Comparison of ENCODE assay signal across 2 cellular contexts in the genomic region with DNA sequence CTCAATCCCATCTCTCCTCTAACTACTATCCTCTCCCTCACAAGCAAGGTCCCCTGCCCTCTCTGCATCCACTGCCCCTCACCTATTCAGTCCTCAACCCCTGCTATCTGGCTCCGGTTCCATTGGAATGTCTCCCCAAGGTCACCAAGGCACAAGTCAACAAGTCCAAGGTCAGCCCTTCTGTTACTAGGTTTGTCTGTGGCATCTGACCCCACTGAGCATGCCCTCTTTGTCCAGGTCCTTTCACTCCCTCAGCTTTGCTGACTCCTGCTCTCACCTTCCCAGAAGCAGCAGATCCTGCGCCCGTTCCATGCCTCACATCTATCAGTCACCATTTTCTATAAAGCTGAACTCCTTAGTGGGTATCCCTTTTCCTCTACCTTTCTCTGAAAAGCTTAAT.
TF ChIP-seq lines count a peak whose summit lies in the region.

No MANE protein-coding gene starts in this region.

TF ChIP-seq in WTC11, 78 proteins besides CTCF, POLR2A, EP300 and RAD21:
- peak; percentile 8; the same call in 1 of the 2 replicates for TF ChIP-seq GABPB1 (CRISPR knock-in tag; IDR thresholded peaks at IDR 0.05)
- TF ChIP-seq RORB (CRISPR knock-in tag; IDR thresholded peaks at IDR 0.05) = no peak
- TF ChIP-seq ZNF121 (CRISPR knock-in tag; IDR thresholded peaks at IDR 0.05) = no peak

TF ChIP-seq in HepG2, 621 proteins besides CTCF, POLR2A, EP300 and RAD21 (continues in another document):
- TF ChIP-seq ZNF83 (CRISPR knock-in tag; IDR thresholded peaks at IDR 0.05; ENCODE audit: borderline replicate concordance) = no peak
- no peak for TF ChIP-seq REL (CRISPR knock-in tag; conservative IDR thresholded peaks at IDR 0.05)
- TF ChIP-seq ZNF543 (CRISPR knock-in tag; IDR thresholded peaks at IDR 0.05) = peak; percentile 39; the same call in 1 of the 2 replicates
- TF ChIP-seq ZNF75D (CRISPR knock-in tag; IDR thresholded peaks at IDR 0.05; ENCODE audit: borderline replicate concordance) = no peak
- no peak for TF ChIP-seq GABPA (IDR thresholded peaks at IDR 0.05; ENCODE audit: low read depth, low read length)
- peak; percentile 25; the same call in 1 of the 2 replicates for TF ChIP-seq GABPA (CRISPR knock-in tag; IDR thresholded peaks at IDR 0.05; ENCODE audit: low read depth)
- peak; percentile 85 for TF ChIP-seq MED1 (CRISPR knock-in tag; IDR thresholded peaks at IDR 0.05)
- TF ChIP-seq ZBTB7A (CRISPR knock-in tag; IDR thresholded peaks at IDR 0.05) = peak; percentile 64; the same call in 1 of the 2 replicates
- peak; percentile 82; the same call in 1 of the 2 replicates for TF ChIP-seq NR2C2 (CRISPR knock-in tag; IDR thresholded peaks at IDR 0.05; ENCODE audit: borderline replicate concordance)
- peak; percentile 53 for TF ChIP-seq ERF (CRISPR knock-in tag; IDR thresholded peaks at IDR 0.05)
- peak; percentile 39; the same call in 1 of the 2 replicates for TF ChIP-seq FOXK1 (CRISPR knock-in tag; IDR thresholded peaks at IDR 0.05; ENCODE audit: borderline replicate concordance, low read depth)
- no peak for TF ChIP-seq NONO (IDR thresholded peaks at IDR 0.05)
- peak; percentile 69; the same call in 1 of the 2 replicates for TF ChIP-seq NONO (CRISPR knock-in tag; conservative IDR thresholded peaks at IDR 0.05)
- TF ChIP-seq WIZ (CRISPR knock-in tag; IDR thresholded peaks at IDR 0.05) = no peak
- TF ChIP-seq KDM6A (CRISPR knock-in tag; IDR thresholded peaks at IDR 0.05; ENCODE audit: low read depth) = peak; percentile 72; the same call in 1 of the 2 replicates
- no peak for TF ChIP-seq ZNF34 (CRISPR knock-in tag; IDR thresholded peaks at IDR 0.05; ENCODE audit: borderline replicate concordance)
- TF ChIP-seq SMAD3 (CRISPR knock-in tag; IDR thresholded peaks at IDR 0.05) = peak; percentile 45; the same call in 1 of the 2 replicates
- no peak for TF ChIP-seq ZNF232 (CRISPR knock-in tag; IDR thresholded peaks at IDR 0.05; ENCODE audit: borderline replicate concordance)
- TF ChIP-seq IRF9 (CRISPR knock-in tag; IDR thresholded peaks at IDR 0.05; ENCODE audit: borderline replicate concordance) = 0 out of 2 replicates have a peak, but pooled peaks have one; percentile 29
- no peak for TF ChIP-seq HHEX (CRISPR knock-in tag; IDR thresholded peaks at IDR 0.05)
- TF ChIP-seq YEATS4 (CRISPR knock-in tag; IDR thresholded peaks at IDR 0.05; ENCODE audit: borderline replicate concordance) = no peak
- no peak for TF ChIP-seq NFKB2 (CRISPR knock-in tag; IDR thresholded peaks at IDR 0.05; ENCODE audit: borderline replicate concordance)
- no peak for TF ChIP-seq HNRNPUL1 (IDR thresholded peaks at IDR 0.05; ENCODE audit: low read depth, low read length)
- peak; percentile 65 for TF ChIP-seq THAP11 (CRISPR knock-in tag; IDR thresholded peaks at IDR 0.05)
- TF ChIP-seq ZNF616 (CRISPR knock-in tag; IDR thresholded peaks at IDR 0.05; ENCODE audit: low read depth) = no peak
- peak; percentile 82 for TF ChIP-seq TBX2 (CRISPR knock-in tag; IDR thresholded peaks at IDR 0.05; ENCODE audit: borderline replicate concordance)
- peak; percentile 93 for TF ChIP-seq NCOA2 (CRISPR knock-in tag; IDR thresholded peaks at IDR 0.05)
- no peak for TF ChIP-seq ETV6 (CRISPR knock-in tag; conservative IDR thresholded peaks at IDR 0.05)
- TF ChIP-seq PRPF4 (IDR thresholded peaks at IDR 0.05; ENCODE audit: low read depth, low read length, poor library complexity, severe bottlenecking) = no peak
- no peak for TF ChIP-seq ATAD3A (CRISPR knock-in tag; IDR thresholded peaks at IDR 0.05)
- no peak for TF ChIP-seq RNF2 (conservative IDR thresholded peaks at IDR 0.05; ENCODE audit: low read depth)
- no peak; the same call in 1 of the 2 replicates for TF ChIP-seq SMAD9 (CRISPR knock-in tag; IDR thresholded peaks at IDR 0.05)
- TF ChIP-seq ZSCAN29 (CRISPR knock-in tag; conservative IDR thresholded peaks at IDR 0.05) = peak; percentile 80; the same call in 1 of the 2 replicates
- no peak for TF ChIP-seq ZNF580 (CRISPR knock-in tag; IDR thresholded peaks at IDR 0.05; ENCODE audit: borderline replicate concordance, low read depth)
- TF ChIP-seq, protein P1, sequence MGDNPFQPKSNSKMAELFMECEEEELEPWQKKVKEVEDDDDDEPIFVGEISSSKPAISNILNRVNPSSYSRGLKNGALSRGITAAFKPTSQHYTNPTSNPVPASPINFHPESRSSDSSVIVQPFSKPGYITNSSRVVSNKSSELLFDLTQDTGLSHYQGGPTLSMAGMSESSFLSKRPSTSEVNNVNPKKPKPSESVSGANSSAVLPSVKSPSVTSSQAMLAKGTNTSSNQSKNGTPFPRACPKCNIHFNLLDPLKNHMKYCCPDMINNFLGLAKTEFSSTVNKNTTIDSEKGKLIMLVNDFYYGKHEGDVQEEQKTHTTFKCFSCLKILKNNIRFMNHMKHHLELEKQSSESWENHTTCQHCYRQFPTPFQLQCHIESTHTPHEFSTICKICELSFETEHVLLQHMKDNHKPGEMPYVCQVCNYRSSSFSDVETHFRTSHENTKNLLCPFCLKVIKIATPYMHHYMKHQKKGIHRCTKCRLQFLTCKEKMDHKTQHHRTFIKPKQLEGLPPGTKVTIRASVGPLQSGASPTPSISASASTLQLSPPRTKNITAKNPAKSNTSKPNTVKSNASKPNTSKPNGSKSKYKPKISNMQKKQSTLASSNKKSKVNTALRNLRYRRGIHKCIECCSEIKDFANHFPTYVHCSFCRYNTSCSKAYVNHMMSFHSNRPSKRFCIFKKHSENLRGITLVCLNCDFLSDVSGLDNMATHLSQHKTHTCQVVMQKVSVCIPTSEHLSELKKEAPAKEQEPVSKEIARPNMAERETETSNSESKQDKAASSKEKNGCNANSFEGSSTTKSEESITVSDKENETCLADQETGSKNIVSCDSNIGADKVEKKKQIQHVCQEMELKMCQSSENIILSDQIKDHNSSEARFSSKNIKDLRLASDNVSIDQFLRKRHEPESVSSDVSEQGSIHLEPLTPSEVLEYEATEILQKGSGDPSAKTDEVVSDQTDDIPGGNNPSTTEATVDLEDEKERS (CRISPR knock-in tag; IDR thresholded peaks at IDR 0.05) = no peak
- TF ChIP-seq ZNF562 (CRISPR knock-in tag; IDR thresholded peaks at IDR 0.05; ENCODE audit: borderline replicate concordance) = no peak
- peak; percentile 29; the same call in 1 of the 2 replicates for TF ChIP-seq ZNF331 (CRISPR knock-in tag; IDR thresholded peaks at IDR 0.05)
- TF ChIP-seq, protein P2, sequence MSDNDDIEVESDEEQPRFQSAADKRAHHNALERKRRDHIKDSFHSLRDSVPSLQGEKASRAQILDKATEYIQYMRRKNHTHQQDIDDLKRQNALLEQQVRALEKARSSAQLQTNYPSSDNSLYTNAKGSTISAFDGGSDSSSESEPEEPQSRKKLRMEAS (IDR thresholded peaks at IDR 0.05) = peak; percentile 25; the same call in 1 of the 2 replicates
- 0 out of 2 replicates have a peak, but pooled peaks have one; percentile 40 for TF ChIP-seq ZNF510 (CRISPR knock-in tag; IDR thresholded peaks at IDR 0.05; ENCODE audit: low read depth)
- TF ChIP-seq PRDM10 (CRISPR knock-in tag; IDR thresholded peaks at IDR 0.05; ENCODE audit: low read depth) = no peak
- TF ChIP-seq GTF3A (CRISPR knock-in tag; conservative IDR thresholded peaks at IDR 0.05) = 0 out of 2 replicates have a peak, but pooled peaks have one; percentile 22
- 0 out of 4 replicates have a peak, but pooled peaks of 1 of the 2 experiments have one; percentile 12 for TF ChIP-seq MAFK (conservative IDR thresholded peaks at IDR 0.05 in 1 of 2, IDR thresholded peaks at IDR 0.05 in 1 of 2; ENCODE audit: low read length in 2 of 2)
- TF ChIP-seq ZBTB42 (CRISPR knock-in tag; IDR thresholded peaks at IDR 0.05) = no peak
- TF ChIP-seq MYC (CRISPR knock-in tag; IDR thresholded peaks at IDR 0.05; ENCODE audit: borderline replicate concordance) = no peak
- TF ChIP-seq, protein P3, sequence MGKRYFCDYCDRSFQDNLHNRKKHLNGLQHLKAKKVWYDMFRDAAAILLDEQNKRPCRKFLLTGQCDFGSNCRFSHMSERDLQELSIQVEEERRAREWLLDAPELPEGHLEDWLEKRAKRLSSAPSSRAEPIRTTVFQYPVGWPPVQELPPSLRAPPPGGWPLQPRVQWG (CRISPR knock-in tag; IDR thresholded peaks at IDR 0.05; ENCODE audit: borderline replicate concordance, low read depth) = no peak
- TF ChIP-seq NR2F1 (CRISPR knock-in tag; IDR thresholded peaks at IDR 0.05) = peak; percentile 90 to 91
- no peak for TF ChIP-seq SRSF9 (IDR thresholded peaks at IDR 0.05; ENCODE audit: borderline replicate concordance, insufficient read depth, low read depth, low read length, poor library complexity, severe bottlenecking)
- TF ChIP-seq POLR2G (IDR thresholded peaks at IDR 0.05; ENCODE audit: low read depth, low read length) = peak; percentile 76
- no peak for TF ChIP-seq ZSCAN31 (CRISPR knock-in tag; IDR thresholded peaks at IDR 0.05; ENCODE audit: low read depth)
- TF ChIP-seq JUND (CRISPR knock-in tag; IDR thresholded peaks at IDR 0.05) = no peak
- no peak; the same call in 1 of the 2 replicates for TF ChIP-seq ATF2 (CRISPR knock-in tag; IDR thresholded peaks at IDR 0.05)
- TF ChIP-seq, protein P4, sequence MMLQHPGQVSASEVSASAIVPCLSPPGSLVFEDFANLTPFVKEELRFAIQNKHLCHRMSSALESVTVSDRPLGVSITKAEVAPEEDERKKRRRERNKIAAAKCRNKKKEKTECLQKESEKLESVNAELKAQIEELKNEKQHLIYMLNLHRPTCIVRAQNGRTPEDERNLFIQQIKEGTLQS (CRISPR knock-in tag; IDR thresholded peaks at IDR 0.05) = no peak
- TF ChIP-seq ZFP91 (CRISPR knock-in tag; IDR thresholded peaks at IDR 0.05; ENCODE audit: borderline replicate concordance) = peak; percentile 63
- no peak for TF ChIP-seq SETDB1 (CRISPR knock-in tag; IDR thresholded peaks at IDR 0.05; ENCODE audit: borderline replicate concordance)
- TF ChIP-seq ONECUT2 (CRISPR knock-in tag; IDR thresholded peaks at IDR 0.05) = no peak
- no peak for TF ChIP-seq ZNF430 (CRISPR knock-in tag; IDR thresholded peaks at IDR 0.05)
- TF ChIP-seq HNF4A (CRISPR knock-in tag; IDR thresholded peaks at IDR 0.05) = peak; percentile 91
- no peak for TF ChIP-seq RFXANK (CRISPR knock-in tag; IDR thresholded peaks at IDR 0.05)
- TF ChIP-seq MED13 (CRISPR knock-in tag; IDR thresholded peaks at IDR 0.05) = no peak
